ENCODE assay signal across 28 cellular contexts in genomic region chr14:87153901-87154300, GRCh38.
DNase-seq lines count a peak whose midpoint lies in the region; ATAC-seq, FAIRE-seq and TF ChIP-seq lines count a peak whose summit lies in the region.
"Had no signal": no experiment of that assay in that cellular context is flagged by ENCODE, and none has a peak within 500 bp of the region (broad histone marks: within the 10 kb centered on the region; RNA-seq: fewer than 3 reads in every experiment).

No MANE protein-coding gene starts in this region.

- WGBS in IMR-90 (ENCODE audit: extremely low coverage in 2 of 2, insufficient read length in 1 of 2), 2 experiments: no CpG with 5 or more reads among the region's 4 CpGs

- H4K5ac ChIP-seq in IMR-90 (ENCODE audit: low read depth, low read length): no peak overlapping the region

- H4K8ac ChIP-seq in IMR-90 (ENCODE audit: low read depth in 2 of 2, low read length in 2 of 2): no peak overlapping the region

- H3K27ac ChIP-seq in GM23338 (ENCODE audit: low read depth): no peak overlapping the region
- H3K27ac ChIP-seq in IMR-90 (ENCODE audit: insufficient read depth, low read length): no peak overlapping the region
- peak overlapping the region; percentile 86 for H3K27ac ChIP-seq in OCI-LY3 (ENCODE audit: low read length)
- H3K27ac ChIP-seq in astrocyte (ENCODE audit: low read depth, low read length): no peak overlapping the region
- H3K27ac ChIP-seq in dorsolateral prefrontal cortex: peak overlapping the region in 7 of 59 donors; percentile 15 to 75 (median 49)
- H3K27ac ChIP-seq: 22Rv1, A549, BLaER1 had no signal

- H3K9ac ChIP-seq in IMR-90 (ENCODE audit: low read depth, low read length) (no peak overlapping the region), OCI-LY3 (ENCODE audit: low read length) (peak overlapping the region; percentile 22; the same call in 1 of the 2 replicates), astrocyte (ENCODE audit: low read length) (no peak overlapping the region)
- H3K9ac ChIP-seq: BLaER1 had no signal

- no peak overlapping the region for H2BK120ac ChIP-seq in IMR-90 (ENCODE audit: low read depth, low read length)

- no peak overlapping the region for H2BK5ac ChIP-seq in IMR-90 (ENCODE audit: low read depth, low read length, poor library complexity, severe bottlenecking)

- H3F3A ChIP-seq in GM23338 (replicated peaks; ENCODE audit: low read depth): no peaks in the 10 kb centered on the region

- dilution Hi-C loops in IMR-90 (cut with HindIII; ENCODE audit: low sequenced_read_pairs, unreplicated experiment): no loop called here

- peaks cover 55% of the 10 kb centered on the region for H3K27me3 Mint-ChIP-seq in GM23338 (ENCODE audit: insufficient read depth, low read depth, poor library complexity)
- H3K27me3 Mint-ChIP-seq in astrocyte (ENCODE audit: low read depth, unreplicated experiment): peaks cover 4% of the 10 kb centered on the region
- H3K27me3 Mint-ChIP-seq: CD4-positive, alpha-beta memory T cell; CD4-positive, CD25-positive, alpha-beta regulatory T cell; CD8-positive, alpha-beta memory T cell had no signal

- no peaks in the 10 kb centered on the region for H3K9me1 ChIP-seq in IMR-90 (ENCODE audit: insufficient read depth, low read length)

- CTCF ChIA-PET in IMR-90 (lab: Yijun Ruan, JAX): no interaction called here

- intact Hi-C loops in IMR-90 (cut with micrococcal nuclease) (no loop called here), dorsolateral prefrontal cortex (cut with DNase I) (no loop called here)

- H2BK15ac ChIP-seq in IMR-90 (ENCODE audit: low read depth, low read length): no peak overlapping the region

- H3K4me3 Mint-ChIP-seq in GM23338 (no peak overlapping the region), astrocyte (ENCODE audit: unreplicated experiment) (no peak overlapping the region)
- H3K4me3 Mint-ChIP-seq: CD14-positive monocyte; CD4-positive, alpha-beta memory T cell; CD4-positive, CD25-positive, alpha-beta regulatory T cell; CD8-positive, alpha-beta memory T cell had no signal

- no peak overlapping the region for H2BK20ac ChIP-seq in IMR-90 (ENCODE audit: low read depth, low read length)

- H3K36me3 ChIP-seq in GM23338 (ENCODE audit: insufficient read depth) (no peaks in the 10 kb centered on the region), IMR-90 (ENCODE audit: control insufficient read depth, insufficient read depth, low read length) (no peaks in the 10 kb centered on the region), OCI-LY3 (replicated peaks; ENCODE audit: low read depth, low read length) (peaks cover 3% of the 10 kb centered on the region), astrocyte (ENCODE audit: insufficient read depth, low read length) (no peaks in the 10 kb centered on the region)
- H3K36me3 ChIP-seq: BE2C, BLaER1 had no signal

- H2AK9ac ChIP-seq in IMR-90 (replicated peaks; ENCODE audit: low read depth, low read length, poor library complexity): no peak overlapping the region

- H3K4me2 ChIP-seq in GM23338 (peak overlapping the region; percentile 30; the same call in 1 of the 2 replicates), IMR-90 (ENCODE audit: low read depth, low read length) (peak overlapping the region; percentile 37; the same call in 1 of the 2 replicates), OCI-LY3 (ENCODE audit: low read length) (peak overlapping the region; percentile 63), astrocyte (ENCODE audit: low read length) (no peak overlapping the region)
- H3K4me2 ChIP-seq: A549, BLaER1 had no signal

- peaks cover 47% of the 10 kb centered on the region for H3K4me1 ChIP-seq in GM23338 (ENCODE audit: insufficient read depth)
- H3K4me1 ChIP-seq in IMR-90 (ENCODE audit: control insufficient read depth, insufficient read depth, low read length): peaks cover 2% of the 10 kb centered on the region; the same call in 1 of the 2 replicates
- H3K4me1 ChIP-seq in OCI-LY3 (ENCODE audit: low read length): peaks cover 64% of the 10 kb centered on the region
- peaks cover 11% of the 10 kb centered on the region for H3K4me1 ChIP-seq in astrocyte (ENCODE audit: insufficient read depth, low read length)
- H3K4me1 ChIP-seq: A549, BE2C, BLaER1 had no signal

- H4K20me1 ChIP-seq in GM23338 (replicated peaks; ENCODE audit: insufficient read depth) (no peaks in the 10 kb centered on the region), IMR-90 (ENCODE audit: insufficient read depth, low read length) (no peaks in the 10 kb centered on the region), OCI-LY3 (ENCODE audit: insufficient read depth, low read length) (no peaks in the 10 kb centered on the region), astrocyte (ENCODE audit: insufficient read depth, low read length) (no peaks in the 10 kb centered on the region)
- H4K20me1 ChIP-seq: BLaER1 had no signal

- H3K27ac Mint-ChIP-seq in GM23338 (no peak overlapping the region), astrocyte (ENCODE audit: unreplicated experiment) (no peak overlapping the region)
- H3K27ac Mint-ChIP-seq: CD14-positive monocyte; CD4-positive, alpha-beta memory T cell; CD4-positive, CD25-positive, alpha-beta regulatory T cell; CD8-positive, alpha-beta memory T cell had no signal

- no peaks in the 10 kb centered on the region for H3K79me1 ChIP-seq in IMR-90 (ENCODE audit: low read depth in 1 of 2, low read length in 2 of 2)

- H3K9me3 Mint-ChIP-seq in GM23338 (peaks cover 3% of the 10 kb centered on the region; the same call in 2 of the 3 replicates), astrocyte (ENCODE audit: unreplicated experiment) (no peaks in the 10 kb centered on the region)

- no peak overlapping the region for H3K4ac ChIP-seq in IMR-90 (ENCODE audit: low read depth, low read length)

- no peak for ATAC-seq in GM23338
- ATAC-seq in IMR-90 (ENCODE audit: low read depth): no peak
- ATAC-seq: A549, GM12878 had no signal

- no TSS peak for BruUV-seq in IMR-90 (replicated peaks; lab: Mats Ljungman, UMichigan)

- no peaks in the 10 kb centered on the region; the same call in 2 of the 3 replicates for H3K36me3 Mint-ChIP-seq in GM23338 (ENCODE audit: low read depth)
- H3K36me3 Mint-ChIP-seq in astrocyte (ENCODE audit: low read depth, unreplicated experiment): no peaks in the 10 kb centered on the region
- H3K36me3 Mint-ChIP-seq: CD14-positive monocyte; CD4-positive, alpha-beta memory T cell; CD4-positive, CD25-positive, alpha-beta regulatory T cell had no signal

- DNase-seq in GM23338 (ENCODE audit: low spot score) (no peak), IMR-90 (peak; percentile 12), astrocyte (ENCODE audit: low read depth) (peak; percentile 20), erythroblast (lab: John Stamatoyannopoulos, UW) (no peak), dorsolateral prefrontal cortex (no peak), NCI-H524 treated with DMSO at 0.1 percent for 48 hours (lab: John Stamatoyannopoulos, UW) (no peak), NCI-H2227 (lab: John Stamatoyannopoulos, UW; ENCODE audit: unreplicated experiment) (no peak)
- DNase-seq: BE2C; C1 segment of cervical spinal cord; CD4-positive, alpha-beta memory T cell; CD4-positive, CD25-positive, alpha-beta regulatory T cell; CD8-positive, alpha-beta memory T cell; COR-L47; DMS 273 treated with DMSO at 0.1 percent for 48 hours; DMS153; DMS53; DMS79; DND-41; EL; GDM1 had no signal

- H3K23ac ChIP-seq in IMR-90 (ENCODE audit: low read depth, low read length): no peak overlapping the region

- no peak for TF ChIP-seq RAD21 in IMR-90 (IDR thresholded peaks at IDR 0.05; ENCODE audit: low read length)

- no peak overlapping the region for H2AFZ ChIP-seq in GM23338
- H2AFZ ChIP-seq in IMR-90 (replicated peaks; ENCODE audit: low read length, poor library complexity): no peak overlapping the region
- no peak overlapping the region for H2AFZ ChIP-seq in OCI-LY3 (ENCODE audit: low read depth, low read length)
- no peak overlapping the region for H2AFZ ChIP-seq in astrocyte (ENCODE audit: low read depth, low read length)

- H3K27me3 ChIP-seq in GM23338 (ENCODE audit: insufficient read depth): peaks cover 49% of the 10 kb centered on the region
- no peaks in the 10 kb centered on the region for H3K27me3 ChIP-seq in IMR-90 (ENCODE audit: control insufficient read depth, insufficient read depth, low read length)
- H3K27me3 ChIP-seq in OCI-LY3 (ENCODE audit: low read depth, low read length): no peaks in the 10 kb centered on the region
- H3K27me3 ChIP-seq in astrocyte (ENCODE audit: insufficient read depth, low read length): no peaks in the 10 kb centered on the region
- H3K27me3 ChIP-seq in dorsolateral prefrontal cortex: no peaks in the 10 kb centered on the region
- H3K27me3 ChIP-seq: BE2C, BLaER1 had no signal

- FAIRE-seq in astrocyte (lab: Jason Lieb, UNC): no peak
- FAIRE-seq: A549, GM12878, GM12892, GM18507 had no signal

- POLR2A ChIA-PET in IMR-90 (lab: Charles Lee; ENCODE audit: unreplicated experiment): no interaction called here

- H3K4me1 Mint-ChIP-seq in GM23338: peaks cover 62% of the 10 kb centered on the region
- peaks cover 2% of the 10 kb centered on the region for H3K4me1 Mint-ChIP-seq in astrocyte (ENCODE audit: low read depth, unreplicated experiment)
- H3K4me1 Mint-ChIP-seq: CD14-positive monocyte; CD4-positive, alpha-beta memory T cell; CD4-positive, CD25-positive, alpha-beta regulatory T cell; CD8-positive, alpha-beta memory T cell had no signal

- TF ChIP-seq CTCF in GM23338 (conservative IDR thresholded peaks at IDR 0.05; ENCODE audit: low read depth in 2 of 2) (no peak), IMR-90 (conservative IDR thresholded peaks at IDR 0.05; ENCODE audit: low read depth, low read length) (no peak), OCI-LY3 (IDR thresholded peaks at IDR 0.05; ENCODE audit: low read depth, low read length) (no peak), astrocyte (IDR thresholded peaks at IDR 0.05; ENCODE audit: insufficient read depth, low read depth, low read length) (no peak), dorsolateral prefrontal cortex (IDR thresholded peaks at IDR 0.05 in 54 of 56, conservative IDR thresholded peaks at IDR 0.05 in 2 of 56; ENCODE audit: low read depth in 1 of 56, partially characterized antibody in 56 of 56) (no peak)

- in situ Hi-C loops in IMR-90 (cut with MboI; ENCODE audit: low sequenced_read_pairs): no loop called here

- TF ChIP-seq POLR2A in IMR-90 (IDR thresholded peaks at IDR 0.05; ENCODE audit: low read depth, low read length) (no peak), erythroblast (IDR thresholded peaks at IDR 0.05; ENCODE audit: low read length) (no peak)

- H3K4me3 ChIP-seq in GM23338: no peak overlapping the region
- H3K4me3 ChIP-seq in IMR-90 (ENCODE audit: insufficient read depth, low read depth, low read length): no peak overlapping the region
- peak overlapping the region; percentile 35 for H3K4me3 ChIP-seq in OCI-LY3 (ENCODE audit: low read length)
- no peak overlapping the region for H3K4me3 ChIP-seq in astrocyte (ENCODE audit: insufficient read depth, low read depth, low read length)
- no peak overlapping the region for H3K4me3 ChIP-seq in dorsolateral prefrontal cortex
- H3K4me3 ChIP-seq: A549, BLaER1, GM12878 had no signal

- no peak overlapping the region for H3K18ac ChIP-seq in IMR-90 (ENCODE audit: low read depth, low read length)

- H4K91ac ChIP-seq in IMR-90 (ENCODE audit: insufficient read depth, low read depth, low read length): no peak overlapping the region

- H3K9me3 ChIP-seq in IMR-90 (ENCODE audit: control insufficient read depth, insufficient read depth, low read length): no peaks in the 10 kb centered on the region
- H3K9me3 ChIP-seq in OCI-LY3 (ENCODE audit: insufficient read depth, low read length): no peaks in the 10 kb centered on the region
- H3K9me3 ChIP-seq in astrocyte (ENCODE audit: insufficient read depth, low read depth, low read length): no peaks in the 10 kb centered on the region
- H3K9me3 ChIP-seq: A549, BE2C, BLaER1 had no signal

- no peaks in the 10 kb centered on the region for H3K79me2 ChIP-seq in GM23338 (replicated peaks; ENCODE audit: insufficient read depth)
- no peaks in the 10 kb centered on the region for H3K79me2 ChIP-seq in OCI-LY3 (ENCODE audit: low read length)
- H3K79me2 ChIP-seq in astrocyte (ENCODE audit: insufficient read depth, low read length): no peaks in the 10 kb centered on the region

- no peaks in the 10 kb centered on the region for H3K9me2 ChIP-seq in GM23338 (ENCODE audit: insufficient read depth)

- H2AK5ac ChIP-seq in IMR-90 (ENCODE audit: low read depth, low read length): no peak overlapping the region

- no peak overlapping the region for H3K56ac ChIP-seq in IMR-90 (ENCODE audit: extremely low read depth, insufficient read depth, low read length)

- no peak overlapping the region for H3K14ac ChIP-seq in IMR-90 (replicated peaks; ENCODE audit: low read depth, low read length)

Comparison
In these comparisons a context has a peak if more than half of its experiments do, and no peak if none do; other contexts are left out.
1. DNase-seq: peak in IMR-90 (single experiment) and astrocyte (single experiment); none in GM23338 (single experiment), erythroblast (0 of 2), dorsolateral prefrontal cortex (0 of 10), NCI-H524 treated with DMSO at 0.1 percent for 48 hours (single experiment) and NCI-H2227 (single experiment).